ENCODE assay signal across 27 cellular contexts in the genomic region with DNA sequence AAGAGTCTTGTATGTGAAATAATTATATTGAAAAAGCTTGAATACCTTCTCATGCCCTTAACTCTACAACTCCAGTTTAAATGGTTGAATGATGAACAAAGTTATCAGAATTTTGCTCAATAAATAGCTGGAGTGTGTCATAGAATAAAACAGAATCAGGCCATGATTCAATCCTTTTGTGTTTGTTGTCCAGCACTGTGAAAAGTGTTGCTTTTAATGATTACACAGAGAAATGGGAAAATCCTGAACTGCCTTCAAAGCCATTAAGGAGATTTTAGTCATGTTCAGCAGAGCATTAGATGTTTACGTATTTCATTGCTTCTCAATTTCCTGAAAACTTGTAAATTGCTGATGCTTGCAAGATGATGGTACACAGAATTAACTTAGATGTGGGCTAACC.
"Had no signal": no experiment of that assay in that cellular context is flagged by ENCODE, and none has a peak within 500 bp of the region (broad histone marks: within the 10 kb centered on the region; RNA-seq: fewer than 3 reads in every experiment).

No MANE protein-coding gene starts in this region.

- H3K27me3 ChIP-seq: neural progenitor cell, pancreas, spleen, thyroid gland, tibial nerve, upper lobe of left lung, vagina had no signal

- ATAC-seq: naive thymus-derived CD4-positive, alpha-beta T cell; natural killer cell; pancreas; right cardiac atrium; sciatic nerve; stimulated activated memory B cell treated with anti-CD40 and anti-IgM and Interleukin-4, amounts not matched to agents 10 μg/mL and 1 μg/mL and 100 μg/mL, for 72 hours; stimulated activated naive CD8-positive, alpha-beta T cell treated with anti-CD3 and anti-CD28 coated beads, Interleukin-15, amount 100 ng/mL, for 72 hours; stimulated activated naive CD8-positive, alpha-beta T cell treated with anti-CD3 and anti-CD28 coated beads, Interleukin-15, Interleukin-2, amounts not matched to agents 100 U/mL and 50 U/mL, for 24 hours had no signal

- H3K4me1 ChIP-seq: neural progenitor cell, pancreas, prostate gland, spleen, thyroid gland, tibial nerve, upper lobe of left lung, vagina had no signal

- H3K4me2 ChIP-seq: neural progenitor cell, smooth muscle cell had no signal

- FAIRE-seq: pancreas, urothelium cell line had no signal

- H3K9me3 ChIP-seq: pancreas, prostate gland, thoracic aorta, thyroid gland, tibial nerve, upper lobe of left lung, vagina had no signal

- H3K4me3 ChIP-seq: neural progenitor cell, pancreas, prostate gland, skin epidermis, smooth muscle cell, spleen, thoracic aorta, thyroid gland, tibial nerve, upper lobe of left lung, vagina had no signal

- H3K36me3 ChIP-seq: neural progenitor cell, pancreas, prostate gland, spleen, thoracic aorta, thyroid gland, tibial nerve, upper lobe of left lung, vagina had no signal

- H2AFZ ChIP-seq: neural progenitor cell had no signal

- H3K27ac ChIP-seq: neural progenitor cell, pancreas, prostate gland, skin epidermis, spleen, thoracic aorta, thyroid gland, tibial nerve, upper lobe of left lung, vagina had no signal

- DNase-seq: naive thymus-derived CD4-positive, alpha-beta T cell; natural killer cell; pancreas; right cardiac atrium; spleen; stimulated activated CD4-positive, alpha-beta T cell treated with anti-CD3 and anti-CD28 coated beads, Interleukin-12 subunit alpha, Interleukin-12 subunit beta, amount 100 ng/mL, for 4 hours; stimulated activated CD4-positive, alpha-beta T cell treated with anti-CD3 and anti-CD28 coated beads, Interleukin-1b, Interleukin-23, amount 100 ng/mL, for 48 hours; stimulated activated CD4-positive, alpha-beta T cell treated with anti-CD3 and anti-CD28 coated beads, Interleukin-4, amount 100 ng/mL, for 1 hour; stimulated activated CD4-positive, alpha-beta T cell treated with anti-CD3 and anti-CD28 coated beads, Interleukin-4, amount 100 ng/mL, for 4 hours; stimulated activated CD8-positive, alpha-beta memory T cell treated with anti-CD3 and anti-CD28 coated beads, Interleukin-4, amount 100 ng/mL, for 48 hours; stimulated activated naive CD4-positive, alpha-beta T cell; stimulated activated naive CD8-positive, alpha-beta T cell treated with anti-CD3 and anti-CD28 coated beads, Interleukin-15, amount 100 ng/mL, for 72 hours; stimulated activated naive CD8-positive, alpha-beta T cell treated with anti-CD3 and anti-CD28 coated beads, Interleukin-15, Interleukin-2, amounts not matched to agents 100 U/mL and 50 U/mL, for 24 hours; substantia nigra; thyroid gland; trophoblast cell; upper lobe of left lung had no signal

- H3K9ac ChIP-seq: neural progenitor cell had no signal
